In genomic region chr2:28320009-28320365, GRCh38 we compare ENCODE assay signal across 14 cellular contexts.
DNase-seq lines count a peak whose midpoint lies in the region; ATAC-seq and TF ChIP-seq lines count a peak whose summit lies in the region.
"Had no signal": no experiment of that assay in that cellular context is flagged by ENCODE, and none has a peak within 500 bp of the region (broad histone marks: within the 10 kb centered on the region; RNA-seq: fewer than 3 reads in every experiment).

No MANE protein-coding gene starts in this region.

- no peaks in the 10 kb centered on the region for H4K20me1 ChIP-seq in neural progenitor cell (ENCODE audit: low read depth)

- H3K27ac ChIP-seq in neural progenitor cell (peak overlapping the region; percentile 99), gastrocnemius medialis (peak overlapping the region; percentile 76 to 83 (median 80)), coronary artery (no peak overlapping the region)
- H3K27ac ChIP-seq: C4-2B had no signal

- H3K9me3 ChIP-seq in neural progenitor cell (ENCODE audit: low read depth), result no peaks in the 10 kb centered on the region
- no peaks in the 10 kb centered on the region for H3K9me3 ChIP-seq in gastrocnemius medialis
- H3K9me3 ChIP-seq: A549, BE2C had no signal

- no peak overlapping the region for H2AFZ ChIP-seq in neural progenitor cell (replicated peaks)
- H2AFZ ChIP-seq: GM23338 had no signal

- no peak overlapping the region for H3K4me2 ChIP-seq in neural progenitor cell
- H3K4me2 ChIP-seq: A549, GM23338 had no signal

- peak; percentile 4 to 5 for ATAC-seq in gastrocnemius medialis
- ATAC-seq: A549, GM23338 had no signal

- H3K4me3 Mint-ChIP-seq in chondrocyte (ENCODE audit: unreplicated experiment) (no peak overlapping the region), neural progenitor cell (no peak overlapping the region)
- H3K4me3 Mint-ChIP-seq: CD4-positive, alpha-beta memory T cell; GM23338; H9 had no signal

- H3F3A ChIP-seq in neural progenitor cell (ENCODE audit: low read depth), result peaks cover 41% of the 10 kb centered on the region

- no peak for TF ChIP-seq CTCF in chondrocyte (IDR thresholded peaks at IDR 0.05)
- no peak for TF ChIP-seq CTCF in neural progenitor cell (IDR thresholded peaks at IDR 0.05)
- no peak for TF ChIP-seq CTCF in gastrocnemius medialis (IDR thresholded peaks at IDR 0.05 in 4 of 5, conservative IDR thresholded peaks at IDR 0.05 in 1 of 5)
- TF ChIP-seq CTCF in coronary artery (IDR thresholded peaks at IDR 0.05), result no peak

- H3K36me3 Mint-ChIP-seq in chondrocyte (ENCODE audit: low read depth), result no peaks in the 10 kb centered on the region
- peaks cover 3% of the 10 kb centered on the region for H3K36me3 Mint-ChIP-seq in neural progenitor cell

- H3K9me3 Mint-ChIP-seq in chondrocyte (ENCODE audit: low read depth) (no peaks in the 10 kb centered on the region), neural progenitor cell (no peaks in the 10 kb centered on the region)
- H3K9me3 Mint-ChIP-seq: CD4-positive, alpha-beta memory T cell; GM23338; H9 had no signal

- H3K4me1 ChIP-seq in neural progenitor cell (peaks cover 60% of the 10 kb centered on the region), gastrocnemius medialis (peaks cover 35 to 39% of the 10 kb centered on the region in 2 donors)

- no peak overlapping the region for H3K9ac ChIP-seq in neural progenitor cell

- no peaks in the 10 kb centered on the region for H3K27me3 Mint-ChIP-seq in chondrocyte (ENCODE audit: low read depth)
- peaks cover 10% of the 10 kb centered on the region for H3K27me3 Mint-ChIP-seq in neural progenitor cell (ENCODE audit: insufficient read depth, low read depth)
- H3K27me3 Mint-ChIP-seq: CD4-positive, alpha-beta memory T cell had no signal

- no peaks in the 10 kb centered on the region for H3K36me3 ChIP-seq in neural progenitor cell
- no peaks in the 10 kb centered on the region for H3K36me3 ChIP-seq in gastrocnemius medialis
- H3K36me3 ChIP-seq: BE2C had no signal

- H3K4me3 ChIP-seq in neural progenitor cell (no peak overlapping the region), gastrocnemius medialis (no peak overlapping the region), coronary artery (no peak overlapping the region)
- H3K4me3 ChIP-seq: A549, GM23338 had no signal

- in situ Hi-C loops in gastrocnemius medialis (cut with MboI; ENCODE audit: low sequenced_read_pairs in 4 of 4), result no loop called here

- H3K27me3 ChIP-seq in neural progenitor cell, result no peaks in the 10 kb centered on the region
- H3K27me3 ChIP-seq in gastrocnemius medialis, result no peaks in the 10 kb centered on the region
- H3K27me3 ChIP-seq: BE2C had no signal

- H3K27ac Mint-ChIP-seq in chondrocyte (ENCODE audit: unreplicated experiment) (peak overlapping the region; percentile 68), neural progenitor cell (peak overlapping the region; percentile 50)
- H3K27ac Mint-ChIP-seq: GM23338 had no signal

- DNase-seq in chondrocyte (ENCODE audit: low spot score), result no peak
- no peak for DNase-seq in neural progenitor cell (ENCODE audit: low spot score)
- DNase-seq in gastrocnemius medialis, result no peak
- DNase-seq in stimulated activated CD4-positive, alpha-beta T cell treated with anti-CD3 and anti-CD28 coated beads, Interleukin-15, amount 100 ng/mL, for 24 hours, result no peak
- no peak for DNase-seq in hepatic stellate cell (ENCODE audit: low spot score)
- no peak for DNase-seq in coronary artery (ENCODE audit: low spot score)
- DNase-seq in cerebellar cortex (ENCODE audit: low spot score), result no peak
- DNase-seq: BE2C; CD4-positive, alpha-beta memory T cell; DMS79; H9 had no signal

- no peak for TF ChIP-seq POLR2A in gastrocnemius medialis (IDR thresholded peaks at IDR 0.05)

- no peaks in the 10 kb centered on the region for H3K79me2 ChIP-seq in neural progenitor cell (ENCODE audit: low read depth)

- intact Hi-C loops in gastrocnemius medialis (cut with DNase I; ENCODE audit: low total_unique reads), result no loop called here

- H3K4me1 Mint-ChIP-seq in chondrocyte (ENCODE audit: low read depth), result peaks cover 58% of the 10 kb centered on the region
- peaks cover 46% of the 10 kb centered on the region for H3K4me1 Mint-ChIP-seq in neural progenitor cell

Comparison
In these comparisons a context has a peak if more than half of its experiments do, and no peak if none do; other contexts are left out.
1. H3K27ac ChIP-seq: peak in neural progenitor cell (single experiment) and gastrocnemius medialis (4 of 4); none in coronary artery (0 of 2).